ENCODE assay signal across 10 cellular contexts in genomic region chr6:77462359-77463307, GRCh38. TPM values are rescaled to one million over a fixed set of nuclear protein-coding genes. Genes with fewer than 3 reads are reported as not detected.
A peak's percentile ranks its signal among the peaks of the same experiment; 100 is the strongest.
DNase-seq lines count a peak whose midpoint lies in the region; ATAC-seq and TF ChIP-seq lines count a peak whose summit lies in the region.
"Had no signal": no experiment of that assay in that cellular context is flagged by ENCODE, and none has a peak within 500 bp of the region (broad histone marks: within the 10 kb centered on the region; RNA-seq: fewer than 3 reads in every experiment).

No MANE protein-coding gene starts in this region.

- H3K4me1 Mint-ChIP-seq in endothelial cell (ENCODE audit: unreplicated experiment): peaks cover 23% of the 10 kb centered on the region

- peak overlapping the region; percentile 20 for H3K27ac Mint-ChIP-seq in endothelial cell (ENCODE audit: unreplicated experiment)

- H3K9me3 Mint-ChIP-seq in endothelial cell (ENCODE audit: unreplicated experiment): no peaks in the 10 kb centered on the region

- peaks cover 33% of the 10 kb centered on the region for H3K27me3 Mint-ChIP-seq in endothelial cell (ENCODE audit: unreplicated experiment)

- TF ChIP-seq POLR2A in uterus (IDR thresholded peaks at IDR 0.05): no peak

- peaks cover 5 to 7% of the 10 kb centered on the region in 2 donors for H3K27me3 ChIP-seq in uterus

- no peak overlapping the region for H3K4me3 ChIP-seq in mucosa of descending colon
- peak overlapping the region; percentile 6 to 20 for H3K4me3 ChIP-seq in uterus

- no peaks in the 10 kb centered on the region for H3K36me3 Mint-ChIP-seq in endothelial cell (ENCODE audit: low read depth, unreplicated experiment)

- TF ChIP-seq CTCF in endothelial cell (IDR thresholded peaks at IDR 0.05; ENCODE audit: unreplicated experiment) (peak; percentile 36), mucosa of descending colon (IDR thresholded peaks at IDR 0.05) (no peak), uterus (IDR thresholded peaks at IDR 0.05) (no peak)

- H3K27ac ChIP-seq in uterus: no peak overlapping the region

- DNase-seq in Right ventricle myocardium inferior (ENCODE audit: missing footprints): peak; percentile 60
- DNase-seq in left ventricle myocardium superior: no peak
- peak; percentile 43 for DNase-seq in endothelial cell (ENCODE audit: low spot score)
- DNase-seq in mucosa of descending colon: peak in 2 of 3 donors; percentile 17 to 44
- no peak for DNase-seq in uterus
- DNase-seq in GM19238 (ENCODE audit: insufficient read length, low spot score): no peak
- DNase-seq: activated effector memory CD4-positive, alpha-beta T cell treated with Interleukin-2 at 50 U/mL for 16 hours; NCI-H1436 treated with DMSO at 0.1 percent for 48 hours had no signal

- H3K9me3 ChIP-seq in mucosa of descending colon (no peaks in the 10 kb centered on the region), uterus (no peaks in the 10 kb centered on the region)

- H3K4me1 ChIP-seq in mucosa of descending colon (ENCODE audit: low read depth): peaks cover 19% of the 10 kb centered on the region
- H3K4me1 ChIP-seq in uterus: no peaks in the 10 kb centered on the region

- H3K36me3 ChIP-seq in mucosa of descending colon (ENCODE audit: low read depth): no peaks in the 10 kb centered on the region
- no peaks in the 10 kb centered on the region for H3K36me3 ChIP-seq in uterus

- no peak for ATAC-seq in Right ventricle myocardium inferior
- ATAC-seq in left ventricle myocardium superior: no peak
- ATAC-seq in mucosa of descending colon: no peak
- no peak for ATAC-seq in HG03175 (IDR thresholded peaks at IDR 0.05; ENCODE audit: unreplicated experiment)
- no peak for ATAC-seq in HG03520 (IDR thresholded peaks at IDR 0.05; ENCODE audit: unreplicated experiment)

- intact Hi-C loops in Right ventricle myocardium inferior (cut with DNase I) (no loop called here), left ventricle myocardium superior (cut with micrococcal nuclease) (no loop called here), mucosa of descending colon (cut with DNase I, micrococcal nuclease) (no loop called here), uterus (cut with DNase I; ENCODE audit: low total_unique reads) (no loop called here)

- H3K4me3 Mint-ChIP-seq in endothelial cell (ENCODE audit: unreplicated experiment): peak overlapping the region; percentile 90

RNA-seq across cellular contexts. Expression of gene HTR1B, which starts 0.7 kb away (rescaled TPM):
- total RNA-seq in Right ventricle myocardium inferior (not detected), left ventricle myocardium superior (not detected), endothelial cell (ENCODE audit: unreplicated experiment) (0.33 TPM), mucosa of descending colon (under 1 TPM in 2 of 3 donors, not detected in 1; 0.13 to 0.19 TPM), uterus (1 to 10 TPM in 1 of 4 donors, under 1 TPM in 1, not detected in 2; 0.55 to 1.1 TPM)

Comparison
In these comparisons a context has a peak if more than half of its experiments do, and no peak if none do; other contexts are left out.
1. DNase-seq: peak in Right ventricle myocardium inferior (single experiment), endothelial cell (single experiment) and mucosa of descending colon (2 of 3); none in left ventricle myocardium superior (single experiment), uterus (0 of 2) and GM19238 (single experiment).